2 cellular contexts compared by ENCODE assay signal in the genomic region with DNA sequence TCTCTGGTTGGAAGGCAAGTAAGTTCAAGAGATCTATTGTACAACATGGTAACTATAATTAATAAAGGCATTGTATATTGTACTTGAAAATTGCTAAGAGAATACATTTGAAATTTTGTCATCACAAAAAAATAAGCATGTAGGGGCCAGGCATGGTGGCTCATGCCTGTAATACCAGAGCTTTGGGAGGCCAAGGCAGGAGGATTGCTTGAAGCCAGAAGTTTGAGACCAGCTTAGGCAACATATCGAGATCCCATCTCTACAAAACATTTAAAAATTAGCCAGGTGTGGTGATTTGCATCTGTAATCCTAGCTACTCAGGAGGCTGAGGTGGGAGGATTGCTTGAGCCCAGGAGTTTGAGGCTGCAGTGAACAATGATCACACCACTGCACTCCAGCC. TPM values are rescaled to one million over a fixed set of nuclear protein-coding genes. Genes with fewer than 3 reads are reported as not detected.
"Had no signal": no experiment of that assay in that cellular context is flagged by ENCODE, and none has a peak within 500 bp of the region (broad histone marks: within the 10 kb centered on the region; RNA-seq: fewer than 3 reads in every experiment).

No MANE protein-coding gene starts in this region.

RNA-seq across cellular contexts. Expression of a gene that starts 12.0 kb away (rescaled TPM):
- total RNA-seq: HT-29, K562 had no signal
- polyA plus RNA-seq: K562 had no signal
